In the genomic region with DNA sequence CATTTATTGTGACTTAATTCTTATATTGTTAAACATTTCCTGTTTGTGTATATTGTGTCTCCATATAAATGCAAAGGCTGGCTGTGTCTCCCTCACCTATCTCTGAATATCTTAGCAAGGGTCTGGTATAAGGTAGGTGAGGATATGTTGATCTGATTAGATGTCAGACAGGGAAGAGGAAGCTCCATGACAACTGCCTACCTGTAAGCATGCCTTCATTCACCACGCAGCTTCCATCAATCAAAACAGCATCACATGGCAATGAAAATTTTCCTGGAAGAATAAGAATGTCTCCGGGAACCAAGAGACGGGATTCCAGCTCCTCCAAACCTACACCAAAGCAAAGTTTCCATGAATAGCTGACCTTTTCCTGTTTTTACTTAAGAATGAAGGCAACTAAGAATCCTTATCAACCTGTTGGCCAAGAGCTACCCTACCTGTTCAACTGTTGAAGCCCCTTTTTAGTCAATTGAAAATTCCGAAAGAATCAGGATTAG, we compare ENCODE assay signal across 4 cellular contexts. TPM values are rescaled to one million over a fixed set of nuclear protein-coding genes. Genes with fewer than 3 reads are reported as not detected.
"Had no signal": no experiment of that assay in that cellular context is flagged by ENCODE, and none has a peak within 500 bp of the region (broad histone marks: within the 10 kb centered on the region; RNA-seq: fewer than 3 reads in every experiment).

No MANE protein-coding gene starts in this region.

- H3K4me3 ChIP-seq: GM12878 had no signal

- DNase-seq: GDM1, GF-D8 had no signal

- ATAC-seq: GM12878 had no signal

RNA-seq across cellular contexts. Expression of a gene that starts 34.8 kb away (rescaled TPM):
- total RNA-seq: G401, GM12878 had no signal
- polyA plus RNA-seq: GM12878 had no signal
